Comparison of ENCODE assay signal across 8 cellular contexts in genomic region chr1:91022518-91022929, GRCh38. TPM values are rescaled to one million over a fixed set of nuclear protein-coding genes. Genes with fewer than 3 reads are reported as not detected.
DNase-seq lines count a peak whose midpoint lies in the region; ATAC-seq and TF ChIP-seq lines count a peak whose summit lies in the region.

No MANE protein-coding gene starts in this region.

- CTCF ChIA-PET in activated CD8-positive, alpha-beta T cell treated with anti-CD3 and anti-CD28 coated beads, Interleukin-2, amount 10 ng/mL, durations not matched to agents 7 days and 5 days (lab: Charles Lee), result interaction anchor here (1.0 kb wide), 1 partner anchor 301 kb away, joined by 3 read pairs; no protein-coding TSS in a partner anchor

- H3K4me3 Mint-ChIP-seq in activated CD8-positive, alpha-beta T cell treated with anti-CD3 and anti-CD28 coated beads, Interleukin-2, amount 10 ng/mL, durations not matched to agents 7 days and 5 days, result peak overlapping the region; percentile 93

- H3K27me3 Mint-ChIP-seq in activated CD8-positive, alpha-beta T cell treated with anti-CD3 and anti-CD28 coated beads, Interleukin-2, amount 10 ng/mL, durations not matched to agents 7 days and 5 days (ENCODE audit: low read depth), result no peaks in the 10 kb centered on the region

- no peak for TF ChIP-seq CTCF in heart left ventricle (IDR thresholded peaks at IDR 0.05)

- intact Hi-C loops in heart left ventricle (cut with DNase I), result loop anchor here in 5 of 10 donors (5.0 to 10.0 kb wide), 6 partner anchors 145 to 480 kb away; partner anchors contain the start of gene CDC7 (in 1 of the 5)
- intact Hi-C loops in cardiac septum (cut with DNase I), result loop anchor here (5.0 kb wide), 3 partner anchors 50 to 300 kb away; no protein-coding TSS in a partner anchor

- TF ChIP-seq POLR2A in heart left ventricle (IDR thresholded peaks at IDR 0.05), result no peak

- no peak for ATAC-seq in heart left ventricle
- ATAC-seq in activated CD8-positive, alpha-beta T cell treated with anti-CD3 and anti-CD28 coated beads, Interleukin-2, amount 10 ng/mL, durations not matched to agents 7 days and 5 days, result no peak

- no peaks in the 10 kb centered on the region for H3K9me3 Mint-ChIP-seq in activated CD8-positive, alpha-beta T cell treated with anti-CD3 and anti-CD28 coated beads, Interleukin-2, amount 10 ng/mL, durations not matched to agents 7 days and 5 days (ENCODE audit: insufficient read depth)

- H3K27ac ChIP-seq in heart left ventricle (peak overlapping the region; percentile 95 to 100 (median 100)), iPS-20b (ENCODE audit: low read length) (peak overlapping the region; percentile 43), temporal lobe (ENCODE audit: low read depth, low read length) (peak overlapping the region; percentile 97)

- peak overlapping the region; percentile 98 for H3K9ac ChIP-seq in iPS-20b (ENCODE audit: low read depth, low read length)

- H3K27me3 ChIP-seq in heart left ventricle, result no peaks in the 10 kb centered on the region
- no peaks in the 10 kb centered on the region for H3K27me3 ChIP-seq in iPS-20b (ENCODE audit: insufficient read depth, low read length)

- peak overlapping the region; percentile 66 to 97 (median 88) for H3K4me3 ChIP-seq in heart left ventricle
- peak overlapping the region; percentile 85 for H3K4me3 ChIP-seq in iPS-20b (ENCODE audit: low read length)

- peak overlapping the region; percentile 99 for H3K27ac Mint-ChIP-seq in activated CD8-positive, alpha-beta T cell treated with anti-CD3 and anti-CD28 coated beads, Interleukin-2, amount 10 ng/mL, durations not matched to agents 7 days and 5 days

- H3K4me1 Mint-ChIP-seq in activated CD8-positive, alpha-beta T cell treated with anti-CD3 and anti-CD28 coated beads, Interleukin-2, amount 10 ng/mL, durations not matched to agents 7 days and 5 days (ENCODE audit: low read depth), result peaks cover 41% of the 10 kb centered on the region

- POLR2A ChIA-PET in activated CD8-positive, alpha-beta T cell treated with anti-CD3 and anti-CD28 coated beads, Interleukin-2, amount 10 ng/mL, durations not matched to agents 7 days and 5 days (lab: Charles Lee), result interaction anchor here (0.6 to 1.3 kb wide), 5 partner anchors 13 to 301 kb away, joined by 3 to 8 read pairs (median 4); no protein-coding TSS in a partner anchor

- 44 to 67% (median 51%) methylated on average over 6 of the region's 6 CpGs for WGBS in heart left ventricle, 4 donors

- H3K4me1 ChIP-seq in heart left ventricle, result peaks cover 0 to 47% (median 35%) of the 10 kb centered on the region in 12 donors
- peaks cover 17% of the 10 kb centered on the region; the same call in 1 of the 2 replicates for H3K4me1 ChIP-seq in iPS-20b (ENCODE audit: insufficient read depth, low read length)

- H3K9me3 ChIP-seq in heart left ventricle, result no peaks in the 10 kb centered on the region
- no peaks in the 10 kb centered on the region for H3K9me3 ChIP-seq in iPS-20b (ENCODE audit: insufficient read depth, low read depth, low read length)

- peaks cover 28% of the 10 kb centered on the region for H3K36me3 Mint-ChIP-seq in activated CD8-positive, alpha-beta T cell treated with anti-CD3 and anti-CD28 coated beads, Interleukin-2, amount 10 ng/mL, durations not matched to agents 7 days and 5 days (ENCODE audit: low read depth)

- H3K36me3 ChIP-seq in heart left ventricle, result peaks cover 0 to 11% (median 0%) of the 10 kb centered on the region in 9 donors
- H3K36me3 ChIP-seq in iPS-20b (ENCODE audit: insufficient read depth, low read depth, low read length), result peaks cover 29% of the 10 kb centered on the region

- DNase-seq in heart left ventricle (no peak), cardiac septum (ENCODE audit: low spot score) (no peak), DMS79 treated with DMSO at 0.1 percent for 48 hours (lab: John Stamatoyannopoulos, UW) (no peak), A172 (ENCODE audit: low spot score) (no peak)
- DNase-seq in activated CD8-positive, alpha-beta T cell treated with anti-CD3 and anti-CD28 coated beads, Interleukin-2, amount 10 ng/mL, durations not matched to agents 7 days and 5 days, result no peak
- DNase-seq in stimulated activated CD4-positive, alpha-beta T cell treated with anti-CD3 and anti-CD28 coated beads, Interleukin-2, amount 100 ng/mL, for 24 hours, result no peak

RNA-seq across cellular contexts. Expression of gene ZNF644, which starts 0.7 kb away (rescaled TPM):
- 10 to 100 TPM; 23.1 to 46.6 (median 33.9) TPM for total RNA-seq in heart left ventricle
- 10 to 100 TPM; 15.2 to 16.2 TPM for polyA plus RNA-seq in heart left ventricle
- 42.6 TPM for total RNA-seq in cardiac septum
- 10 to 100 TPM; 49.4 to 52.2 TPM for total RNA-seq in activated CD8-positive, alpha-beta T cell treated with anti-CD3 and anti-CD28 coated beads, Interleukin-2, amount 10 ng/mL, durations not matched to agents 7 days and 5 days
- total RNA-seq in temporal lobe, result 172 TPM
- 37.8 and 50.0 TPM in 2 replicates for total RNA-seq in A172 (2014; rRNA removed; shearing (Covaris generic))

Comparison
In these comparisons a context has a peak if more than half of its experiments do, and no peak if none do; other contexts are left out.
1. H3K27ac ChIP-seq: peak in every context shown above with its lines; median percentile 100 in heart left ventricle; 97 in temporal lobe; 43 in iPS-20b.